ENCODE assay signal across 6 cellular contexts in the genomic region with DNA sequence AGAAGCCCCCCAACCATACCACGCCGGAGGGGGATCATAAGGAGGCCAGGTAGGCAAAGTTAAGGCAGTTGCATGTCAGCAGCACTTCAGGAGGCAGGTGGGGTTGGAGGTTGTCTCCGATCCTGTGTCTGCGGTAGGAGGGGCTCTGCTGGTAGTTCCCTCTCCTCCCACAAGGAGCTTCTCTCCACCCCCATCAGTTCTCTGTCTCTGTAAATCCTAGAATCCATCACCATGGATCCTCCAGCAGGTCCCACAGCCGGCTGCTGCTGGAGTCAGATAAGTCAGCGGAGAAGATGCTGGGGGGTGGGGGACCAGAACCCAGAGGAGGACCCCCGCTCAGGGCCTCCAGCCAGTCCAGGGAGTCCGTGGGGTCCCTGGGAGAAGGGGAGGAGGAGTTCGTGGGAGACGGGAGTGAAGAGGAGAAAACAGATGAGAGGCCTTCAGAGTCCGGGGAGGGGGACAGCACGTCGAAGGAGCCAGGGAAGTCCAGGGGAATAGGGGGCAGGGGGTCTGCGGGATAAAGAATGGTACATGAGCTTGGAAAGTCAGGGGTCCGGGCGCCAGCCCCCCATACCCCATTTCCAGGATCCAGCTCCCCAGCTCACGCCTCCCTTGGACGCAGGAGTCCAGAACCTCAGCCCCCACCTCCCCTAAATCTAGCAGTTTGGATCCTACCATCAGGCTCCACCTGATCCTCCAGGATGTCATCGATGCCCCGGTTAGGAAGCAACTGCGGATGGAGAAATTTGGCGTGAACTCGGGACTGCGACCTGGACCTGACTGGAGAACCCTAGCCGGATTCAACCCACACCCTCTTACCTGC. TPM values are rescaled to one million over a fixed set of nuclear protein-coding genes. Genes with fewer than 3 reads are reported as not detected.
DNase-seq lines count a peak whose midpoint lies in the region; ATAC-seq, FAIRE-seq and TF ChIP-seq lines count a peak whose summit lies in the region.

No MANE protein-coding gene starts in this region.

- H3K4me1 ChIP-seq in GM23338 (ENCODE audit: insufficient read depth) = peaks cover 30% of the 10 kb centered on the region; the same call in 1 of the 2 replicates
- H3K4me1 ChIP-seq in keratinocyte (ENCODE audit: control insufficient read depth, extremely low read depth, insufficient read depth, low read length) = peaks cover 30% of the 10 kb centered on the region

- dilution Hi-C loops in keratinocyte (cut with MboI; ENCODE audit: extremely low pct_ligation_motif_present, low sequenced_read_pairs) = no loop called here

- H3K4me3 Mint-ChIP-seq in GM23338 (peak overlapping the region; percentile 87), T-helper 17 cell (peak overlapping the region; percentile 93)

- H3K36me3 ChIP-seq in GM23338 (ENCODE audit: insufficient read depth) (no peaks in the 10 kb centered on the region), keratinocyte (ENCODE audit: control insufficient read depth in 2 of 2, extremely low read depth in 1 of 2, insufficient read depth in 2 of 2, low read length in 2 of 2) (no peaks in the 10 kb centered on the region)

- peaks cover 21% of the 10 kb centered on the region for H3K27me3 Mint-ChIP-seq in GM23338 (ENCODE audit: insufficient read depth, low read depth, poor library complexity)
- H3K27me3 Mint-ChIP-seq in T-helper 17 cell = no peaks in the 10 kb centered on the region

- H3K9me1 ChIP-seq in keratinocyte (ENCODE audit: control insufficient read depth, extremely low read depth, insufficient read depth, low read length) = no peaks in the 10 kb centered on the region

- H3K27ac Mint-ChIP-seq in GM23338 = no peak overlapping the region
- H3K27ac Mint-ChIP-seq in T-helper 17 cell = no peak overlapping the region

- H3K9ac ChIP-seq in keratinocyte (ENCODE audit: control insufficient read depth, extremely low read depth, insufficient read depth, low read length) = peak overlapping the region; percentile 73

- H3K27me3 ChIP-seq in GM23338 (ENCODE audit: insufficient read depth) (no peaks in the 10 kb centered on the region), keratinocyte (ENCODE audit: control insufficient read depth, extremely low read depth, insufficient read depth, low read length) (no peaks in the 10 kb centered on the region)

- H3K36me3 Mint-ChIP-seq in GM23338 (ENCODE audit: low read depth) (peaks cover 7% of the 10 kb centered on the region; the same call in 2 of the 3 replicates), T-helper 17 cell (ENCODE audit: low read depth) (no peaks in the 10 kb centered on the region)

- H3K79me2 ChIP-seq in GM23338 (replicated peaks; ENCODE audit: insufficient read depth) (no peaks in the 10 kb centered on the region), keratinocyte (ENCODE audit: control insufficient read depth, insufficient read depth, low read length) (peaks cover 4% of the 10 kb centered on the region)

- H2AFZ ChIP-seq in GM23338 (peak overlapping the region; percentile 54; the same call in 1 of the 2 replicates), keratinocyte (ENCODE audit: control insufficient read depth, low read length) (peak overlapping the region; percentile 96)

- peaks cover 9% of the 10 kb centered on the region; the same call in 2 of the 3 replicates for H3K9me3 Mint-ChIP-seq in GM23338

- no peaks in the 10 kb centered on the region for H3K9me2 ChIP-seq in GM23338 (ENCODE audit: insufficient read depth)

- no peak for FAIRE-seq in keratinocyte (lab: Jason Lieb, UNC)

- peak overlapping the region; percentile 85 for H3K4me3 ChIP-seq in GM23338
- peak overlapping the region; percentile 71 to 94 (median 81) for H3K4me3 ChIP-seq in keratinocyte (ENCODE audit: control insufficient read depth in 2 of 3, extremely low read depth in 1 of 3, insufficient read depth in 2 of 3, low read depth in 1 of 3, low read length in 3 of 3)

- H3K4me1 Mint-ChIP-seq in GM23338 (peaks cover 30% of the 10 kb centered on the region), T-helper 17 cell (peaks cover 15% of the 10 kb centered on the region)

- peaks cover 14% of the 10 kb centered on the region; the same call in 1 of the 2 replicates for H3F3A ChIP-seq in GM23338 (replicated peaks; ENCODE audit: low read depth)

- H4K20me1 ChIP-seq in GM23338 (replicated peaks; ENCODE audit: insufficient read depth) (no peaks in the 10 kb centered on the region), keratinocyte (ENCODE audit: control insufficient read depth, extremely low read depth, insufficient read depth, low read length) (no peaks in the 10 kb centered on the region)

- ATAC-seq in GM23338 = peak; percentile 57
- no peak for ATAC-seq in T-helper 17 cell

- H3K9me3 ChIP-seq in T-helper 17 cell (ENCODE audit: control insufficient read depth, low read length, poor library complexity, severe bottlenecking) = no peaks in the 10 kb centered on the region
- H3K9me3 ChIP-seq in keratinocyte (ENCODE audit: control insufficient read depth, low read depth, low read length) = no peaks in the 10 kb centered on the region

- H3K27ac ChIP-seq in GM23338 (ENCODE audit: low read depth) (no peak overlapping the region), keratinocyte (ENCODE audit: control insufficient read depth, insufficient read depth, low read length) (peak overlapping the region; percentile 49)

- TF ChIP-seq CTCF in GM23338 (conservative IDR thresholded peaks at IDR 0.05; ENCODE audit: low read depth in 2 of 2) (peak; percentile 10 to 42; a peak in 2 of 4 replicates), keratinocyte (optimal IDR thresholded peaks at IDR 0.05 in 1 of 3, IDR thresholded peaks at IDR 0.05 in 1 of 3, conservative IDR thresholded peaks at IDR 0.05 in 1 of 3; ENCODE audit: extremely low read depth in 1 of 3, insufficient read depth in 2 of 3, low read length in 3 of 3) (peak in 2 of 3 experiments; percentile 29 to 32)

- H3K4me2 ChIP-seq in GM23338 (peak overlapping the region; percentile 92), keratinocyte (ENCODE audit: control insufficient read depth, extremely low read depth, insufficient read depth, low read depth, low read length) (peak overlapping the region; percentile 89)

- DNase-seq in GM23338 (ENCODE audit: low spot score) = peak; percentile 84
- no peak for DNase-seq in T-helper 17 cell
- no peak for DNase-seq in keratinocyte (ENCODE audit: low read depth, low spot score)
- no peak for DNase-seq in OCI-M1 (lab: John Stamatoyannopoulos, UW)
- no peak for DNase-seq in NCI-H1930 (lab: John Stamatoyannopoulos, UW)
- no peak for DNase-seq in pons (ENCODE audit: low spot score)

RNA-seq across cellular contexts. Expression of gene MAMSTR, which starts 6.3 kb away (rescaled TPM):
- total RNA-seq in GM23338 (2014; rRNA removed; shearing (Covaris generic)) = 0.39 and 1.9 TPM in 2 replicates
- 2.0 and 2.5 TPM in 2 replicates for polyA plus RNA-seq in GM23338 (2016; fragmentation: Nextera tagmentation; extraction: Ambion mirVana)
- under 1 TPM; 0.42 to 0.60 TPM for total RNA-seq in T-helper 17 cell
- polyA plus RNA-seq in keratinocyte = 0.35 to 0.39 TPM (median 0.37 TPM) in 3 replicates
- not detected for polyA plus RNA-seq in keratinocyte (2011; ENCODE audit: low read depth)
- polyA plus RNA-seq in keratinocyte (2011; cell fraction: cytosol; rRNA removed) = 0.23 and 0.35 TPM in 2 replicates
- 0.39 and 0.87 TPM in 2 replicates for polyA plus RNA-seq in keratinocyte (2011; cell fraction: nucleus; rRNA removed)
- 0.18 and 0.55 TPM in 2 replicates for polyA plus RNA-seq in keratinocyte (2012; ENCODE audit: low replicate concordance)
- polyA minus RNA-seq in keratinocyte = 0.48 to 1.2 TPM (median 0.66 TPM) in 3 replicates
- polyA minus RNA-seq in keratinocyte (2011; cell fraction: cytosol; rRNA and poly(A)+ RNA removed) = not detected
- polyA minus RNA-seq in keratinocyte (2011; cell fraction: nucleus; rRNA and poly(A)+ RNA removed) = 0.21 TPM in 1 of 2 replicates, not detected in the other

RNA-seq across cellular contexts. Expression of gene FUT2, which starts 17.5 kb away (rescaled TPM):
- 2.2 and 5.6 TPM in 2 replicates for total RNA-seq in GM23338 (2014; rRNA removed; shearing (Covaris generic))
- 4.8 and 5.0 TPM in 2 replicates for polyA plus RNA-seq in GM23338 (2016; fragmentation: Nextera tagmentation; extraction: Ambion mirVana)
- total RNA-seq in T-helper 17 cell = not detected
- polyA plus RNA-seq in keratinocyte = 2.3 to 4.0 TPM (median 3.7 TPM) in 3 replicates
- polyA plus RNA-seq in keratinocyte (2011; ENCODE audit: low read depth) = 0.39 TPM
- 2.5 and 2.8 TPM in 2 replicates for polyA plus RNA-seq in keratinocyte (2011; cell fraction: cytosol; rRNA removed)
- polyA plus RNA-seq in keratinocyte (2011; cell fraction: nucleus; rRNA removed) = 8.3 and 8.5 TPM in 2 replicates
- polyA plus RNA-seq in keratinocyte (2012; ENCODE audit: low replicate concordance) = 4.2 and 4.4 TPM in 2 replicates
- polyA minus RNA-seq in keratinocyte = 3.7 to 4.8 TPM (median 4.5 TPM) in 3 replicates
- 7.1 TPM for polyA minus RNA-seq in keratinocyte (2011; cell fraction: cytosol; rRNA and poly(A)+ RNA removed)
- polyA minus RNA-seq in keratinocyte (2011; cell fraction: nucleus; rRNA and poly(A)+ RNA removed) = 10.2 and 10.8 TPM in 2 replicates

RNA-seq across cellular contexts. Expression of gene RASIP1, which starts 27.2 kb away (rescaled TPM):
- total RNA-seq in GM23338 (2014; rRNA removed; shearing (Covaris generic)) = 14.8 and 18.0 TPM in 2 replicates
- polyA plus RNA-seq in GM23338 (2016; fragmentation: Nextera tagmentation; extraction: Ambion mirVana) = 9.2 and 11.2 TPM in 2 replicates
- under 1 TPM; 0.10 to 0.12 TPM for total RNA-seq in T-helper 17 cell
- 2.2 to 4.8 TPM (median 2.3 TPM) in 3 replicates for polyA plus RNA-seq in keratinocyte
- 0.84 TPM for polyA plus RNA-seq in keratinocyte (2011; ENCODE audit: low read depth)
- 1.5 and 3.1 TPM in 2 replicates for polyA plus RNA-seq in keratinocyte (2011; cell fraction: cytosol; rRNA removed)
- polyA plus RNA-seq in keratinocyte (2011; cell fraction: nucleus; rRNA removed) = 4.1 and 5.3 TPM in 2 replicates
- polyA plus RNA-seq in keratinocyte (2012; ENCODE audit: low replicate concordance) = 2.1 and 4.4 TPM in 2 replicates
- 1.6 to 4.1 TPM (median 1.8 TPM) in 3 replicates for polyA minus RNA-seq in keratinocyte
- 3.6 TPM for polyA minus RNA-seq in keratinocyte (2011; cell fraction: cytosol; rRNA and poly(A)+ RNA removed)
- polyA minus RNA-seq in keratinocyte (2011; cell fraction: nucleus; rRNA and poly(A)+ RNA removed) = 1.1 and 1.2 TPM in 2 replicates

RNA-seq across cellular contexts. Expression of gene IZUMO1, which starts 33.5 kb away (rescaled TPM):
- 1.7 and 3.5 TPM in 2 replicates for total RNA-seq in GM23338 (2014; rRNA removed; shearing (Covaris generic))
- polyA plus RNA-seq in GM23338 (2016; fragmentation: Nextera tagmentation; extraction: Ambion mirVana) = 1.2 and 1.3 TPM in 2 replicates
- total RNA-seq in T-helper 17 cell = not detected
- polyA plus RNA-seq in keratinocyte = 0.28 to 0.75 TPM (median 0.63 TPM) in 3 replicates
- polyA plus RNA-seq in keratinocyte (2011; ENCODE audit: low read depth) = not detected
- 0.07 TPM in 1 of 2 replicates, not detected in the other for polyA plus RNA-seq in keratinocyte (2011; cell fraction: cytosol; rRNA removed)
- polyA plus RNA-seq in keratinocyte (2011; cell fraction: nucleus; rRNA removed) = 5.4 and 5.8 TPM in 2 replicates
- 0.44 and 0.63 TPM in 2 replicates for polyA plus RNA-seq in keratinocyte (2012; ENCODE audit: low replicate concordance)
- 0.13 to 0.42 TPM (median 0.26 TPM) in 3 replicates for polyA minus RNA-seq in keratinocyte
- polyA minus RNA-seq in keratinocyte (2011; cell fraction: cytosol; rRNA and poly(A)+ RNA removed) = not detected
- polyA minus RNA-seq in keratinocyte (2011; cell fraction: nucleus; rRNA and poly(A)+ RNA removed) = 1.7 and 1.9 TPM in 2 replicates

RNA-seq across cellular contexts. Expression of gene FUT1, which starts 39.2 kb away (rescaled TPM):
- total RNA-seq in GM23338 (2014; rRNA removed; shearing (Covaris generic)) = 20.3 and 20.8 TPM in 2 replicates
- 4.4 and 4.7 TPM in 2 replicates for polyA plus RNA-seq in GM23338 (2016; fragmentation: Nextera tagmentation; extraction: Ambion mirVana)
- total RNA-seq in T-helper 17 cell = under 1 TPM; 0.07 to 0.16 TPM
- polyA plus RNA-seq in keratinocyte = 3.2 to 5.3 TPM (median 3.7 TPM) in 3 replicates
- 0.51 TPM for polyA plus RNA-seq in keratinocyte (2011; ENCODE audit: low read depth)
- polyA plus RNA-seq in keratinocyte (2011; cell fraction: cytosol; rRNA removed) = 2.0 and 2.6 TPM in 2 replicates
- polyA plus RNA-seq in keratinocyte (2011; cell fraction: nucleus; rRNA removed) = 7.1 and 7.4 TPM in 2 replicates
- 2.1 and 3.3 TPM in 2 replicates for polyA plus RNA-seq in keratinocyte (2012; ENCODE audit: low replicate concordance)
- 3.1 to 6.1 TPM (median 4.9 TPM) in 3 replicates for polyA minus RNA-seq in keratinocyte
- 4.2 TPM for polyA minus RNA-seq in keratinocyte (2011; cell fraction: cytosol; rRNA and poly(A)+ RNA removed)
- polyA minus RNA-seq in keratinocyte (2011; cell fraction: nucleus; rRNA and poly(A)+ RNA removed) = 6.8 and 7.3 TPM in 2 replicates

Comparison
In these comparisons a context has a peak if more than half of its experiments do, and no peak if none do; other contexts are left out.
1. RNA of gene RASIP1, which starts 27.2 kb away (total RNA-seq): 14.8 to 18.0 TPM in GM23338; 0.10 to 0.12 TPM in T-helper 17 cell; every median in the first group is over 10 times any median in the second.